Comparison of ENCODE assay signal across 28 cellular contexts in the genomic region with DNA sequence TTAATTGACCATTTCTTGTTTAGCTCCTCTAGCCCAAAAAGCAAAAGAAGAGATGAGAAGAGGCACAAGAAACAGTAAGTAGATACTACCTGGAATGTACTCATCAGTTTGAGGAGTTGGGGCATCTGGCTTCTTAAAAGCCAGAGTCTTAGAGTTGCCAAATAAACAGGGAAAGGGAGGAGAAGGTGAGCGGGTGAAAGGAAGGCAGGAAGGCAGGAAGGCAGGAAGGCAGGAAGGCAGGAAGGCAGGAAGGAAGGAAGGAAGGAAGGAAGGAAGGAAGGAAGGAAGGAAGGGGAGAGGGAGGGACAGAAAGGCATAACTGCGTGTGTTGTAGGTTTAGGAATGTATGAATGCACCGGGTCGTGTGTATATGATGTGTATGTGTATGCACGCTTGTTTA.
"Had no signal": no experiment of that assay in that cellular context is flagged by ENCODE, and none has a peak within 500 bp of the region (broad histone marks: within the 10 kb centered on the region; RNA-seq: fewer than 3 reads in every experiment).

No MANE protein-coding gene starts in this region.

- H3K27ac ChIP-seq: stomach, suprapubic skin, testis, thoracic aorta, thyroid gland, tibial artery, tibial nerve, transverse colon, upper lobe of left lung, upper lobe of right lung, uterus, vagina had no signal

- H3K9me3 ChIP-seq: stomach, suprapubic skin, testis, thoracic aorta, thyroid gland, tibial artery, tibial nerve, transverse colon, upper lobe of left lung, upper lobe of right lung, uterus, vagina had no signal

- H3K27ac Mint-ChIP-seq: stimulated activated effector memory CD8-positive, alpha-beta T cell treated with anti-CD3 and anti-CD28 coated beads, Interleukin-12 subunit alpha, Interleukin-12 subunit beta, amount 100 ng/mL, for 72 hours; stimulated activated memory B cell treated with anti-CD40 and anti-IgM and Interleukin-4, amounts not matched to agents 10 μg/mL and 1 μg/mL and 100 μg/mL, for 72 hours; stimulated activated naive B cell treated with anti-CD40 and anti-IgM and Interleukin-4, amounts not matched to agents 10 μg/mL and 1 μg/mL and 100 μg/mL, for 72 hours; stimulated activated naive CD8-positive, alpha-beta T cell treated with anti-CD3 and anti-CD28 coated beads, Interleukin-15, amount 100 ng/mL, for 72 hours; stimulated activated naive CD8-positive, alpha-beta T cell treated with anti-CD3 and anti-CD28 coated beads, Interleukin-15, Interleukin-2, amounts not matched to agents 100 ng/mL and 50 ng/mL, for 24 hours; type B pancreatic cell had no signal

- ATAC-seq: stimulated activated effector memory CD8-positive, alpha-beta T cell treated with anti-CD3 and anti-CD28 coated beads, Interleukin-12 subunit alpha, Interleukin-12 subunit beta, amount 100 ng/mL, for 72 hours; stimulated activated memory B cell treated with anti-CD40 and anti-IgM and Interleukin-4, amounts not matched to agents 10 μg/mL and 1 μg/mL and 100 μg/mL, for 72 hours; stimulated activated naive B cell treated with anti-CD40 and anti-IgM and Interleukin-4, amounts not matched to agents 10 μg/mL and 1 μg/mL and 100 μg/mL, for 72 hours; stimulated activated naive CD8-positive, alpha-beta T cell treated with anti-CD3 and anti-CD28 coated beads, Interleukin-15, amount 100 ng/mL, for 72 hours; stimulated activated naive CD8-positive, alpha-beta T cell treated with anti-CD3 and anti-CD28 coated beads, Interleukin-15, Interleukin-2, amounts not matched to agents 100 U/mL and 50 U/mL, for 24 hours; upper lobe of right lung had no signal

- H3K36me3 ChIP-seq: stomach, suprapubic skin, thoracic aorta, thyroid gland, tibial artery, tibial nerve, transverse colon, upper lobe of left lung, upper lobe of right lung, uterus, vagina had no signal

- H3K4me3 Mint-ChIP-seq: stimulated activated effector memory CD8-positive, alpha-beta T cell treated with anti-CD3 and anti-CD28 coated beads, Interleukin-12 subunit alpha, Interleukin-12 subunit beta, amount 100 ng/mL, for 72 hours; stimulated activated memory B cell treated with anti-CD40 and anti-IgM and Interleukin-4, amounts not matched to agents 10 μg/mL and 1 μg/mL and 100 μg/mL, for 72 hours; stimulated activated naive B cell treated with anti-CD40 and anti-IgM and Interleukin-4, amounts not matched to agents 10 μg/mL and 1 μg/mL and 100 μg/mL, for 72 hours; stimulated activated naive CD8-positive, alpha-beta T cell treated with anti-CD3 and anti-CD28 coated beads, Interleukin-15, amount 100 ng/mL, for 72 hours; stimulated activated naive CD8-positive, alpha-beta T cell treated with anti-CD3 and anti-CD28 coated beads, Interleukin-15, Interleukin-2, amounts not matched to agents 100 ng/mL and 50 ng/mL, for 24 hours; type B pancreatic cell had no signal

- H3K9me3 Mint-ChIP-seq: stimulated activated naive B cell treated with anti-CD40 and anti-IgM and Interleukin-4, amounts not matched to agents 10 μg/mL and 1 μg/mL and 100 μg/mL, for 72 hours; stimulated activated naive CD8-positive, alpha-beta T cell treated with anti-CD3 and anti-CD28 coated beads, Interleukin-15, amount 100 ng/mL, for 72 hours; stimulated activated naive CD8-positive, alpha-beta T cell treated with anti-CD3 and anti-CD28 coated beads, Interleukin-15, Interleukin-2, amounts not matched to agents 100 ng/mL and 50 ng/mL, for 24 hours; type B pancreatic cell had no signal

- H3K4me3 ChIP-seq: stomach, suprapubic skin, testis, thoracic aorta, thyroid gland, tibial artery, tibial nerve, transverse colon, upper lobe of left lung, upper lobe of right lung, uterus, vagina had no signal

- H3K36me3 Mint-ChIP-seq: stimulated activated effector memory CD8-positive, alpha-beta T cell treated with anti-CD3 and anti-CD28 coated beads, Interleukin-12 subunit alpha, Interleukin-12 subunit beta, amount 100 ng/mL, for 72 hours; stimulated activated memory B cell treated with anti-CD40 and anti-IgM and Interleukin-4, amounts not matched to agents 10 μg/mL and 1 μg/mL and 100 μg/mL, for 72 hours; stimulated activated naive B cell treated with anti-CD40 and anti-IgM and Interleukin-4, amounts not matched to agents 10 μg/mL and 1 μg/mL and 100 μg/mL, for 72 hours; type B pancreatic cell had no signal

- H3K4me1 Mint-ChIP-seq: stimulated activated effector memory CD8-positive, alpha-beta T cell treated with anti-CD3 and anti-CD28 coated beads, Interleukin-12 subunit alpha, Interleukin-12 subunit beta, amount 100 ng/mL, for 72 hours; stimulated activated memory B cell treated with anti-CD40 and anti-IgM and Interleukin-4, amounts not matched to agents 10 μg/mL and 1 μg/mL and 100 μg/mL, for 72 hours; stimulated activated naive B cell treated with anti-CD40 and anti-IgM and Interleukin-4, amounts not matched to agents 10 μg/mL and 1 μg/mL and 100 μg/mL, for 72 hours; stimulated activated naive CD8-positive, alpha-beta T cell treated with anti-CD3 and anti-CD28 coated beads, Interleukin-15, amount 100 ng/mL, for 72 hours had no signal

- DNase-seq: stimulated activated CD4-positive, alpha-beta T cell treated with anti-CD3 and anti-CD28 coated beads, Interleukin-2, amount 100 ng/mL, for 48 hours; stimulated activated CD4-positive, alpha-beta T cell treated with anti-CD3 and anti-CD28 coated beads, Interleukin-4, amount 100 ng/mL, for 1 hour; stimulated activated CD4-positive, alpha-beta T cell treated with anti-CD3 and anti-CD28 coated beads, Interleukin-4, amount 100 ng/mL, for 24 hours; stimulated activated CD4-positive, alpha-beta T cell treated with anti-CD3 and anti-CD28 coated beads, Interleukin-4, amount 100 ng/mL, for 4 hours; stimulated activated CD8-positive, alpha-beta memory T cell treated with anti-CD3 and anti-CD28 coated beads, Interleukin-4, amount 100 ng/mL, for 48 hours; stimulated activated naive B cell treated with anti-CD40 and anti-IgM and Interleukin-4, amounts not matched to agents 10 μg/mL and 1 μg/mL and 100 μg/mL, for 72 hours; stimulated activated naive CD4-positive, alpha-beta T cell; stimulated activated naive CD4-positive, alpha-beta T cell treated with Interleukin-2 at 50 U/mL for 16 hours; stimulated activated naive CD8-positive, alpha-beta T cell treated with anti-CD3 and anti-CD28 coated beads, Interleukin-15, amount 100 ng/mL, for 72 hours; stimulated activated naive CD8-positive, alpha-beta T cell treated with anti-CD3 and anti-CD28 coated beads, Interleukin-15, Interleukin-2, amounts not matched to agents 100 U/mL and 50 U/mL, for 24 hours; stomach; substantia nigra; testis; thyroid gland; tibial artery; transverse colon; trophoblast cell; upper lobe of left lung; upper lobe of right lung; uterus had no signal

- H3K27me3 Mint-ChIP-seq: stimulated activated naive CD8-positive, alpha-beta T cell treated with anti-CD3 and anti-CD28 coated beads, Interleukin-15, amount 100 ng/mL, for 72 hours; stimulated activated naive CD8-positive, alpha-beta T cell treated with anti-CD3 and anti-CD28 coated beads, Interleukin-15, Interleukin-2, amounts not matched to agents 100 ng/mL and 50 ng/mL, for 24 hours had no signal
